Comparison of ENCODE assay signal across 1 cellular context in the genomic region with DNA sequence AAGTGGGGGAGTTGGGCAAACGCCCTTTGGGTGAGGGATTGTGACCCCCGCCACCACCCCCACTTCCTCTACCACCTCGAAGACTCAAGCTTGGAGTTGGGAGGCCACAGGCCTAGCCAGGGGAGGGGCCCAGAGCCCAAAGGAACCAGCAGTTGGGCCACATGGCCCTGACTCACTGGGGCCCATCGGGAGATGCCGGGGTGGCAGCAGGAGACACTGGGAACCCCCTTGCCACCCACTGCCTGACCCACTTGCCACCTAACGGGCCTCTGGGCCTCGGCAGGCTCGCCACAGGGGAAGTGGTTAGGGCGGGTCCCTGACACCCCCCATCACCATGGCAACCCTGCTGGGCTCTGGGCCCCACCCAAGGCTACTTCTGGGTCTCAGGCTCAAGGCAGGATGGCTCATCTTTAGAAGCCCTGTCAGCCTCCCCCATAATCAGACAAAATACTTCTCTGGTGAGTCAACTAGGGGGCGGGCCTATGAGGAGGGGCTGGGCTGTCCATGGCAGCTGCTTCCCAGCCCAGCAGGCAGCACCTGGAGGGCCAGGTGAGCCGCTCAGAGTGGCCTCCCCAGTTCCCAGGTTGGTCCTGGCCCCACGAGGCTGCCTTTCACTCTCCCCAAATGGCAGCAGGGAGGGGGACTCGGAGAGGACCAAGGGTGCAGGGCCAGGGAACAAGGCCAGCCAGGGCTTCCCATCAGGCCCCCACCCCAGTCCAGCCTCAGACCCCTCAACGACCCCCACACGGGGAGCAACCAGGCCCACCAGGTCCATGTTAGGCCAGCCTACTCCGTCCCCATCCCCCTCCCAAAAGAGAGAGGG.
TF ChIP-seq lines count a peak whose summit lies in the region.

No MANE protein-coding gene starts in this region.

TF ChIP-seq in endothelial cell of umbilical vein, 7 proteins besides CTCF, POLR2A, EP300 and RAD21:
- TF ChIP-seq POLR2AphosphoS5 (IDR thresholded peaks at IDR 0.05; ENCODE audit: insufficient read depth, low read depth, low read length) (peak; percentile 57), EZH2 (IDR thresholded peaks at IDR 0.05; ENCODE audit: borderline replicate concordance, low read depth, low read length, severe bottlenecking) (no peak), GATA2 (IDR thresholded peaks at IDR 0.05; ENCODE audit: insufficient read depth, insufficient read length, low read depth, low read length) (no peak), FOS (IDR thresholded peaks at IDR 0.05; ENCODE audit: borderline replicate concordance, insufficient read depth, low read length) (peak; percentile 34)
